ENCODE assay signal across 8 cellular contexts in genomic region chr3:36907911-36908646, GRCh38. TPM values are rescaled to one million over a fixed set of nuclear protein-coding genes. Genes with fewer than 3 reads are reported as not detected.
DNase-seq lines count a peak whose midpoint lies in the region; ATAC-seq and TF ChIP-seq lines count a peak whose summit lies in the region.

No MANE protein-coding gene starts in this region.

- intact Hi-C loops in mucosa of descending colon (cut with DNase I, micrococcal nuclease): no loop called here

- peak overlapping the region; percentile 61 for H3K4me3 ChIP-seq in MG63
- peak overlapping the region; percentile 25 for H3K4me3 ChIP-seq in mucosa of descending colon

- peak; percentile 22 for ATAC-seq in GM19328 (IDR thresholded peaks at IDR 0.05; ENCODE audit: unreplicated experiment)
- ATAC-seq in mucosa of descending colon: peak; percentile 87
- no peak for ATAC-seq in GM18520 (IDR thresholded peaks at IDR 0.05; ENCODE audit: unreplicated experiment)

- H3K36me3 ChIP-seq in MG63: no peaks in the 10 kb centered on the region
- no peaks in the 10 kb centered on the region for H3K36me3 ChIP-seq in mucosa of descending colon (ENCODE audit: low read depth)

- H3K4me1 ChIP-seq in mucosa of descending colon (ENCODE audit: low read depth): peaks cover 18% of the 10 kb centered on the region

- no peak for TF ChIP-seq CTCF in mucosa of descending colon (IDR thresholded peaks at IDR 0.05)

- no peaks in the 10 kb centered on the region for H3K9me3 ChIP-seq in MG63
- H3K9me3 ChIP-seq in mucosa of descending colon: no peaks in the 10 kb centered on the region

- DNase-seq in MG63 (peak; percentile 67), dermis blood vessel endothelial cell (peak; percentile 64), mucosa of descending colon (peak; percentile 79 to 86 (median 84)), COR-L47 (lab: John Stamatoyannopoulos, UW) (no peak)
- peak; percentile 61 for DNase-seq in activated CD4-positive, alpha-beta T cell treated with anti-CD3 and anti-CD28 coated beads, Interleukin-2, amount 50 U/mL, for 1 hour
- peak; percentile 59 for DNase-seq in stimulated activated naive CD4-positive, alpha-beta T cell treated with Interleukin-2 at 50 U/mL for 16 hours (lab: John Stamatoyannopoulos, UW)

- no peaks in the 10 kb centered on the region for H3K27me3 ChIP-seq in MG63

RNA-seq across cellular contexts. Expression of gene TRANK1, which starts 36.8 kb away (rescaled TPM):
- total RNA-seq in MG63 (2014; rRNA removed; shearing (Covaris generic); ENCODE audit: low replicate concordance): 1.0 and 3.8 TPM in 2 replicates
- total RNA-seq in dermis blood vessel endothelial cell (13.6 and 13.9 TPM in 2 replicates), mucosa of descending colon (100 to 1,000 TPM in 1 of 3 donors, 10 to 100 TPM in 2; 78.6 to 163 (median 97.3) TPM)
